Comparison of ENCODE assay signal across 31 cellular contexts in genomic region chr5:178547052-178547666, GRCh38. TPM values are rescaled to one million over a fixed set of nuclear protein-coding genes. Genes with fewer than 3 reads are reported as not detected.
DNase-seq lines count a peak whose midpoint lies in the region; ATAC-seq and TF ChIP-seq lines count a peak whose summit lies in the region.
"Had no signal": no experiment of that assay in that cellular context is flagged by ENCODE, and none has a peak within 500 bp of the region (broad histone marks: within the 10 kb centered on the region; RNA-seq: fewer than 3 reads in every experiment).

No MANE protein-coding gene starts in this region.

- TF ChIP-seq EP300 in Ishikawa (IDR thresholded peaks at IDR 0.05; ENCODE audit: borderline replicate concordance): no peak
- TF ChIP-seq EP300 in sigmoid colon (IDR thresholded peaks at IDR 0.05): no peak
- TF ChIP-seq EP300 in stomach (IDR thresholded peaks at IDR 0.05): no peak

- H3K4me3 ChIP-seq in heart left ventricle (no peak overlapping the region), sigmoid colon (no peak overlapping the region), esophagus squamous epithelium (no peak overlapping the region), stomach (no peak overlapping the region)
- H3K4me3 ChIP-seq: dorsolateral prefrontal cortex, esophagus muscularis mucosa, mucosa of descending colon, psoas muscle, testis had no signal

- H3K4me1 ChIP-seq in heart left ventricle (peaks cover 0 to 50% (median 21%) of the 10 kb centered on the region in 12 donors), sigmoid colon (peaks cover 0 to 12% (median 8%) of the 10 kb centered on the region in 4 donors), esophagus squamous epithelium (peaks cover 0 to 5% (median 0%) of the 10 kb centered on the region in 3 donors), stomach (peaks cover 0 to 10% (median 4%) of the 10 kb centered on the region in 4 donors)
- H3K4me1 ChIP-seq: testis had no signal

- H3K27ac Mint-ChIP-seq in activated CD4-positive, alpha-beta T cell treated with anti-CD3 and anti-CD28 coated beads, Interleukin-2, amount 10 ng/mL, durations not matched to agents 24 days and 14 days: peak overlapping the region; percentile 34
- H3K27ac Mint-ChIP-seq: activated CD4-positive, alpha-beta T cell treated with anti-CD3 and anti-CD28 coated beads for 36 hours; activated naive CD4-positive, alpha-beta T cell treated with anti-CD3 and anti-CD28 coated beads for 36 hours had no signal

- WGBS in heart left ventricle, 4 donors: 44 to 59% (median 47%) methylated on average over 12 of the region's 12 CpGs
- WGBS in sigmoid colon, 2 donors: 75 to 86% methylated on average over 12 of the region's 12 CpGs
- 68 to 82% methylated on average over 12 of the region's 12 CpGs for WGBS in esophagus squamous epithelium, 2 donors
- WGBS in stomach, 5 donors: 74 to 80% (median 78%) methylated on average over 12 of the region's 12 CpGs

- H3K9me3 Mint-ChIP-seq in activated CD4-positive, alpha-beta T cell treated with anti-CD3 and anti-CD28 coated beads, Interleukin-2, amount 10 ng/mL, durations not matched to agents 24 days and 14 days: no peaks in the 10 kb centered on the region
- H3K9me3 Mint-ChIP-seq: activated naive CD4-positive, alpha-beta T cell treated with anti-CD3 and anti-CD28 coated beads for 36 hours; activated T-cell treated with anti-CD3 and anti-CD28 coated beads, Interleukin-2, amount 50 U/mL, for 4 hours; natural killer cell had no signal

- peak in 2 of 4 donors; percentile 14 to 21 for ATAC-seq in heart left ventricle
- ATAC-seq in HG03354 (IDR thresholded peaks at IDR 0.05; ENCODE audit: poor library complexity, severe bottlenecking, unreplicated experiment): no peak
- ATAC-seq: activated CD4-positive, alpha-beta T cell treated with anti-CD3 and anti-CD28 coated beads for 36 hours; activated T-cell treated with anti-CD3 and anti-CD28 coated beads, Interleukin-2, amount 50 U/mL, for 4 hours; mucosa of descending colon; natural killer cell; Panc1 had no signal

- intact Hi-C loops in activated CD4-positive, alpha-beta T cell treated with anti-CD3 and anti-CD28 coated beads, Interleukin-2, amount 10 ng/mL, durations not matched to agents 24 days and 14 days (cut with micrococcal nuclease): no loop called here
- intact Hi-C loops in heart left ventricle (cut with DNase I) (loop anchor here in 6 of 10 donors (5.0 to 10.0 kb wide), 5 partner anchors 85 to 310 kb away; no protein-coding TSS in a partner anchor), sigmoid colon (cut with DNase I) (no loop called here), esophagus squamous epithelium (cut with DNase I) (no loop called here), stomach (cut with DNase I; ENCODE audit: low total_unique reads) (no loop called here)

- H3K9me3 ChIP-seq in heart left ventricle (no peaks in the 10 kb centered on the region), sigmoid colon (no peaks in the 10 kb centered on the region), esophagus squamous epithelium (no peaks in the 10 kb centered on the region), stomach (no peaks in the 10 kb centered on the region)
- H3K9me3 ChIP-seq: esophagus muscularis mucosa, mucosa of descending colon, psoas muscle, testis had no signal

- H3K27me3 ChIP-seq in heart left ventricle: no peaks in the 10 kb centered on the region
- H3K27me3 ChIP-seq in sigmoid colon: peaks cover 0 to 4% (median 0%) of the 10 kb centered on the region in 3 donors
- H3K27me3 ChIP-seq in esophagus squamous epithelium: peaks cover 0 to 27% (median 0%) of the 10 kb centered on the region in 4 donors
- H3K27me3 ChIP-seq in stomach: peaks cover 0 to 13% (median 0%) of the 10 kb centered on the region in 3 donors
- H3K27me3 ChIP-seq: dorsolateral prefrontal cortex, testis had no signal

- TF ChIP-seq CTCF in heart left ventricle (IDR thresholded peaks at IDR 0.05) (no peak), sigmoid colon (IDR thresholded peaks at IDR 0.05) (no peak), esophagus squamous epithelium (IDR thresholded peaks at IDR 0.05) (no peak), stomach (IDR thresholded peaks at IDR 0.05) (no peak)

- H3K36me3 Mint-ChIP-seq in activated CD4-positive, alpha-beta T cell treated with anti-CD3 and anti-CD28 coated beads, Interleukin-2, amount 10 ng/mL, durations not matched to agents 24 days and 14 days (ENCODE audit: low read depth): no peaks in the 10 kb centered on the region
- H3K36me3 Mint-ChIP-seq: brain, natural killer cell had no signal

- no peak overlapping the region for H3K4me3 Mint-ChIP-seq in activated CD4-positive, alpha-beta T cell treated with anti-CD3 and anti-CD28 coated beads, Interleukin-2, amount 10 ng/mL, durations not matched to agents 24 days and 14 days
- H3K4me3 Mint-ChIP-seq: activated naive CD4-positive, alpha-beta T cell treated with anti-CD3 and anti-CD28 coated beads for 36 hours; activated T-cell treated with anti-CD3 and anti-CD28 coated beads, Interleukin-2, amount 50 U/mL, for 4 hours; brain; natural killer cell had no signal

- DNase-seq in activated CD4-positive, alpha-beta T cell treated with anti-CD3 and anti-CD28 coated beads, Interleukin-2, amount 10 ng/mL, durations not matched to agents 24 days and 14 days: no peak
- DNase-seq in activated CD4-positive, alpha-beta T cell treated with anti-CD3 and anti-CD28 coated beads, Interleukin-2, amount 50 U/mL, for 4 hours: no peak
- peak in 1 of 5 donors; percentile 55 for DNase-seq in heart left ventricle
- peak; percentile 30 for DNase-seq in sigmoid colon
- no peak for DNase-seq in esophagus squamous epithelium (lab: John Stamatoyannopoulos, UW)
- no peak for DNase-seq in stomach
- DNase-seq: activated naive CD4-positive, alpha-beta T cell treated with anti-CD3 and anti-CD28 coated beads for 36 hours; activated T-cell treated with anti-CD3 and anti-CD28 coated beads, Interleukin-2, amount 50 U/mL, for 4 hours; cerebellar nuclear complex; DND-41; HCEC 1CT; mucosa of descending colon; natural killer cell; NCI-H1417 treated with DMSO at 0.1 percent for 48 hours; NCI-H345; occipital lobe; SIG-M5; stimulated activated CD4-positive, alpha-beta T cell treated with anti-CD3 and anti-CD28 coated beads, Interleukin-15, amount 100 ng/mL, for 24 hours; stimulated activated CD4-positive, alpha-beta T cell treated with anti-CD3 and anti-CD28 coated beads, Interleukin-4, amount 100 ng/mL, for 4 hours; SW 1271; testis had no signal

- TF ChIP-seq POLR2A in heart left ventricle (IDR thresholded peaks at IDR 0.05) (no peak), sigmoid colon (IDR thresholded peaks at IDR 0.05) (no peak), esophagus squamous epithelium (IDR thresholded peaks at IDR 0.05) (no peak), stomach (IDR thresholded peaks at IDR 0.05) (no peak)

- TF ChIP-seq RAD21 in Ishikawa (IDR thresholded peaks at IDR 0.05; ENCODE audit: low read depth): no peak

- H3K36me3 ChIP-seq in heart left ventricle: no peaks in the 10 kb centered on the region
- no peaks in the 10 kb centered on the region for H3K36me3 ChIP-seq in sigmoid colon
- H3K36me3 ChIP-seq in esophagus squamous epithelium: no peaks in the 10 kb centered on the region
- H3K36me3 ChIP-seq in stomach: no peaks in the 10 kb centered on the region
- H3K36me3 ChIP-seq: esophagus muscularis mucosa had no signal

- no peaks in the 10 kb centered on the region for H3K27me3 Mint-ChIP-seq in activated CD4-positive, alpha-beta T cell treated with anti-CD3 and anti-CD28 coated beads, Interleukin-2, amount 10 ng/mL, durations not matched to agents 24 days and 14 days
- H3K27me3 Mint-ChIP-seq: activated CD4-positive, alpha-beta T cell treated with anti-CD3 and anti-CD28 coated beads for 36 hours had no signal

- H3K4me1 Mint-ChIP-seq in activated CD4-positive, alpha-beta T cell treated with anti-CD3 and anti-CD28 coated beads, Interleukin-2, amount 10 ng/mL, durations not matched to agents 24 days and 14 days: no peaks in the 10 kb centered on the region
- H3K4me1 Mint-ChIP-seq: activated CD4-positive, alpha-beta T cell treated with anti-CD3 and anti-CD28 coated beads for 36 hours had no signal

- H3K27ac ChIP-seq in heart left ventricle (peak overlapping the region; percentile 70 to 97 (median 91)), sigmoid colon (no peak overlapping the region), esophagus squamous epithelium (no peak overlapping the region), stomach (no peak overlapping the region)
- H3K27ac ChIP-seq: 22Rv1, dorsolateral prefrontal cortex, esophagus muscularis mucosa, psoas muscle, testis had no signal

TF ChIP-seq in Ishikawa, 13 proteins besides CTCF, POLR2A, EP300 and RAD21:
- TF ChIP-seq FOXM1 (IDR thresholded peaks at IDR 0.05; ENCODE audit: borderline replicate concordance, low read depth): no peak
- 0 out of 2 replicates have a peak, but pooled peaks have one; percentile 15 for TF ChIP-seq EGR1 (IDR thresholded peaks at IDR 0.05)

RNA-seq across cellular contexts. Expression of gene COL23A1, which starts 43.0 kb away (rescaled TPM):
- total RNA-seq in activated CD4-positive, alpha-beta T cell treated with anti-CD3 and anti-CD28 coated beads, Interleukin-2, amount 10 ng/mL, durations not matched to agents 24 days and 14 days: 0.07 and 0.09 TPM in 2 replicates
- total RNA-seq in heart left ventricle: 10 to 100 TPM in 8 of 9 donors, 1 to 10 TPM in 1; 6.0 to 33.0 (median 21.2) TPM
- polyA plus RNA-seq in heart left ventricle: 1 to 10 TPM; 7.2 to 9.3 TPM
- total RNA-seq in sigmoid colon: 1 to 10 TPM in 1 of 4 donors, under 1 TPM in 3; 0.28 to 1.2 (median 0.52) TPM
- under 1 TPM in 2 of 3 donors, not detected in 1; 0.46 to 0.96 TPM for polyA plus RNA-seq in sigmoid colon
- 1 to 10 TPM in 1 of 4 donors, under 1 TPM in 2, not detected in 1; 0.41 to 1.5 (median 0.44) TPM for total RNA-seq in esophagus squamous epithelium
- 1 to 10 TPM in 4 of 5 donors, under 1 TPM in 1; under 0.01 to 7.0 (median 3.6) TPM for total RNA-seq in stomach
- polyA plus RNA-seq in stomach: 1 to 10 TPM in 1 of 3 donors, under 1 TPM in 2; 0.56 to 1.1 (median 0.83) TPM
- total RNA-seq: activated CD4-positive, alpha-beta T cell treated with anti-CD3 and anti-CD28 coated beads for 36 hours; activated T-cell treated with anti-CD3 and anti-CD28 coated beads, Interleukin-2, amount 50 U/mL, for 4 hours; LHCN-M2 had no signal

Comparison
In these comparisons a context has a peak if more than half of its experiments do, and no peak if none do; other contexts are left out.
1. H3K27ac ChIP-seq: peak in heart left ventricle (12 of 12); none in sigmoid colon (0 of 4), esophagus squamous epithelium (0 of 4) and stomach (0 of 5).
2. intact Hi-C loops: an anchor here in heart left ventricle (5.0 to 10.0 kb wide); none called in activated CD4-positive, alpha-beta T cell treated with anti-CD3 and anti-CD28 coated beads, Interleukin-2, amount 10 ng/mL, durations not matched to agents 24 days and 14 days, sigmoid colon, esophagus squamous epithelium and stomach.